Comparison of ENCODE assay signal across 14 cellular contexts in genomic region chr3:116896116-116896515, GRCh38.
"Had no signal": no experiment of that assay in that cellular context is flagged by ENCODE, and none has a peak within 500 bp of the region (broad histone marks: within the 10 kb centered on the region; RNA-seq: fewer than 3 reads in every experiment).

No MANE protein-coding gene starts in this region.

- H3K27me3 ChIP-seq: ascending aorta, neutrophil, pancreas, tibial artery had no signal

- H3K36me3 ChIP-seq: ascending aorta, neutrophil, pancreas, tibial artery had no signal

- DNase-seq: activated CD4-positive, CD25-positive, alpha-beta regulatory T cell treated with anti-CD3 and anti-CD28 coated beads, Interleukin-2, amount 50 U/mL, for 72 hours; activated CD8-positive, alpha-beta memory T cell treated with anti-CD3 and anti-CD28 coated beads for 24 hours; activated CD8-positive, alpha-beta memory T cell treated with anti-CD3 and anti-CD28 coated beads, Interleukin-2, amount 50 U/mL, for 48 hours; activated effector memory CD4-positive, alpha-beta T cell treated with anti-CD3 and anti-CD28 coated beads, Interleukin-2, amount 50 U/mL, for 16 hours; activated naive CD4-positive, alpha-beta T cell treated with anti-CD3 and anti-CD28 coated beads, Interleukin-2, amount 50 U/mL, for 16 hours; activated T-cell treated with anti-CD3 and anti-CD28 coated beads, Interleukin-2, amount 50 U/mL, for 72 hours; effector CD8-positive, alpha-beta T cell; left cardiac atrium; pancreas; stimulated activated naive B cell treated with anti-CD40 and anti-IgM and Interleukin-4, amounts not matched to agents 10 μg/mL and 1 μg/mL and 100 μg/mL, for 72 hours; tibial artery had no signal

- H3K9me3 ChIP-seq: ascending aorta, neutrophil, pancreas, tibial artery had no signal

- H3K27ac ChIP-seq: ascending aorta, neutrophil, pancreas, tibial artery had no signal

- H3K4me1 ChIP-seq: ascending aorta, tibial artery had no signal

- H3K4me3 ChIP-seq: ascending aorta, pancreas, tibial artery had no signal

- ATAC-seq: activated T-cell treated with anti-CD3 and anti-CD28 coated beads, Interleukin-2, amount 50 U/mL, for 72 hours; left cardiac atrium; natural killer cell treated with Interleukin-12 subunit alpha and Interleukin-12 subunit beta and Interleukin-15 and Interleukin-18, amount 100 ng/mL, for 72 hours; stimulated activated naive B cell treated with anti-CD40 and anti-IgM and Interleukin-4, amounts not matched to agents 10 μg/mL and 1 μg/mL and 100 μg/mL, for 72 hours had no signal
